ENCODE assay signal across 1 cellular context in the genomic region with DNA sequence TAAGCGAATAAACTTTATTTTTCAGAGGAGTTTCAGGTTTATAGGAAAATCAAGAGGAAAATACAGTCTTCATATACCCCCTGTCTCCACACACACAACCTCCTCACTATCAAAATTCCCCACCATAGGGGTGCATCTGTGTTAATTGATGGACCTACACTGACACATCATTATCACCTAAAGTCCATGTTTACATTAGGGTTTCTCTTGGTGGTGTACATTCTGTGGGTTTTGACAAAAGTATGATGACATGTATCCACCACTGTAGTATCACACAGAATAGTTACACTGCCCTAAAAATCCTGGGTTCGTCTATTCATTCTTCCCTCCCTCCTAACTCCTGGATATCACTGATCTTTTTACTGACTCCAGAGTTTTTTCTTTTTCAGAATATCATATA.
A peak's percentile ranks its signal among the peaks of the same experiment; 100 is the strongest.
TF ChIP-seq lines count a peak whose summit lies in the region.

No MANE protein-coding gene starts in this region.

TF ChIP-seq in K562, 482 proteins besides CTCF, POLR2A, EP300 and RAD21 (continued from another document and continues in another):
- TF ChIP-seq, protein P1, sequence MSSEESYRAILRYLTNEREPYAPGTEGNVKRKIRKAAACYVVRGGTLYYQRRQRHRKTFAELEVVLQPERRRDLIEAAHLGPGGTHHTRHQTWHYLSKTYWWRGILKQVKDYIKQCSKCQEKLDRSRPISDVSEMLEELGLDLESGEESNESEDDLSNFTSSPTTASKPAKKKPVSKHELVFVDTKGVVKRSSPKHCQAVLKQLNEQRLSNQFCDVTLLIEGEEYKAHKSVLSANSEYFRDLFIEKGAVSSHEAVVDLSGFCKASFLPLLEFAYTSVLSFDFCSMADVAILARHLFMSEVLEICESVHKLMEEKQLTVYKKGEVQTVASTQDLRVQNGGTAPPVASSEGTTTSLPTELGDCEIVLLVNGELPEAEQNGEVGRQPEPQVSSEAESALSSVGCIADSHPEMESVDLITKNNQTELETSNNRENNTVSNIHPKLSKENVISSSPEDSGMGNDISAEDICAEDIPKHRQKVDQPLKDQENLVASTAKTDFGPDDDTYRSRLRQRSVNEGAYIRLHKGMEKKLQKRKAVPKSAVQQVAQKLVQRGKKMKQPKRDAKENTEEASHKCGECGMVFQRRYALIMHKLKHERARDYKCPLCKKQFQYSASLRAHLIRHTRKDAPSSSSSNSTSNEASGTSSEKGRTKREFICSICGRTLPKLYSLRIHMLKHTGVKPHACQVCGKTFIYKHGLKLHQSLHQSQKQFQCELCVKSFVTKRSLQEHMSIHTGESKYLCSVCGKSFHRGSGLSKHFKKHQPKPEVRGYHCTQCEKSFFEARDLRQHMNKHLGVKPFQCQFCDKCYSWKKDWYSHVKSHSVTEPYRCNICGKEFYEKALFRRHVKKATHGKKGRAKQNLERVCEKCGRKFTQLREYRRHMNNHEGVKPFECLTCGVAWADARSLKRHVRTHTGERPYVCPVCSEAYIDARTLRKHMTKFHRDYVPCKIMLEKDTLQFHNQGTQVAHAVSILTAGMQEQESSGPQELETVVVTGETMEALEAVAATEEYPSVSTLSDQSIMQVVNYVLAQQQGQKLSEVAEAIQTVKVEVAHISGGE (CRISPR knock-in tag; IDR thresholded peaks at IDR 0.05), result no peak
- no peak for TF ChIP-seq SPI1 (IDR thresholded peaks at IDR 0.05; ENCODE audit: borderline replicate concordance, low read depth, low read length)
- no peak for TF ChIP-seq ZFP36 (IDR thresholded peaks at IDR 0.05; ENCODE audit: low read depth, low read length, partially characterized antibody)
- no peak for TF ChIP-seq NUFIP1 (IDR thresholded peaks at IDR 0.05; ENCODE audit: partially characterized antibody)
- no peak for TF ChIP-seq SIN3B (IDR thresholded peaks at IDR 0.05; ENCODE audit: low read depth)
- no peak for TF ChIP-seq ZNF644 (tag; IDR thresholded peaks at IDR 0.05; ENCODE audit: low read depth)
- no peak for TF ChIP-seq ZNF76 (CRISPR knock-in tag; IDR thresholded peaks at IDR 0.05; ENCODE audit: borderline replicate concordance)
- no peak for TF ChIP-seq CREB1 (IDR thresholded peaks at IDR 0.05)
- no peak for TF ChIP-seq CREB1 (CRISPR knock-in tag; IDR thresholded peaks at IDR 0.05)
- TF ChIP-seq KDM4B (IDR thresholded peaks at IDR 0.05; ENCODE audit: borderline replicate concordance in 2 of 2, low read depth in 1 of 2), result no peak
- 0 out of 2 replicates have a peak, but pooled peaks have one; percentile 23 for TF ChIP-seq FOXJ2 (tag; IDR thresholded peaks at IDR 0.05)
- TF ChIP-seq CBFA2T2 (conservative IDR thresholded peaks at IDR 0.05), result no peak
- TF ChIP-seq DDX20 (tag; IDR thresholded peaks at IDR 0.05; ENCODE audit: low read depth), result no peak
- TF ChIP-seq DNMT1 (IDR thresholded peaks at IDR 0.05), result no peak
- no peak for TF ChIP-seq EZH2 (IDR thresholded peaks at IDR 0.05; ENCODE audit: borderline replicate concordance, low read depth, low read length)
- TF ChIP-seq, protein P2, sequence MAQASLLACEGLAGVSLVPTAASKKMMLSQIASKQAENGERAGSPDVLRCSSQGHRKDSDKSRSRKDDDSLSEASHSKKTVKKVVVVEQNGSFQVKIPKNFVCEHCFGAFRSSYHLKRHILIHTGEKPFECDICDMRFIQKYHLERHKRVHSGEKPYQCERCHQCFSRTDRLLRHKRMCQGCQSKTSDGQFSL (CRISPR knock-in tag; IDR thresholded peaks at IDR 0.05), result no peak
- TF ChIP-seq, protein P2 (tag; IDR thresholded peaks at IDR 0.05), result no peak
- TF ChIP-seq MEF2A (IDR thresholded peaks at IDR 0.05; ENCODE audit: control insufficient read depth, low read depth, low read length), result no peak
- no peak for TF ChIP-seq E2F3 (CRISPR knock-in tag; IDR thresholded peaks at IDR 0.05)
- TF ChIP-seq ASH1L (IDR thresholded peaks at IDR 0.05; ENCODE audit: borderline replicate concordance, low read depth, partially characterized antibody), result no peak
- TF ChIP-seq BDP1 (IDR thresholded peaks at IDR 0.05; ENCODE audit: insufficient read depth, insufficient read length), result no peak
- TF ChIP-seq E4F1 (CRISPR knock-in tag; IDR thresholded peaks at IDR 0.05; ENCODE audit: borderline replicate concordance), result no peak
- no peak for TF ChIP-seq XRCC5 (IDR thresholded peaks at IDR 0.05; ENCODE audit: low read depth, low read length)
- TF ChIP-seq GTF2B (IDR thresholded peaks at IDR 0.05; ENCODE audit: extremely low read depth, insufficient read length), result no peak
- no peak for TF ChIP-seq CEBPG (CRISPR knock-in tag; IDR thresholded peaks at IDR 0.05)
- peak in 1 of 2 experiments; percentile 74; a peak in 2 of 4 replicates for TF ChIP-seq CEBPG (tag; conservative IDR thresholded peaks at IDR 0.05 in 1 of 2, IDR thresholded peaks at IDR 0.05 in 1 of 2)
- no peak for TF ChIP-seq MED1 (CRISPR knock-in tag; IDR thresholded peaks at IDR 0.05; ENCODE audit: borderline replicate concordance)
- no peak for TF ChIP-seq HDAC2 (IDR thresholded peaks at IDR 0.05)
- no peak for TF ChIP-seq CHCHD3 (CRISPR knock-in tag; IDR thresholded peaks at IDR 0.05)
- TF ChIP-seq TCF3 (CRISPR knock-in tag; IDR thresholded peaks at IDR 0.05), result peak; percentile 51
- peak in 1 of 2 experiments; percentile 36; a peak in 1 of 4 replicates for TF ChIP-seq RCOR1 (IDR thresholded peaks at IDR 0.05; ENCODE audit: borderline replicate concordance in 1 of 2, low read depth in 2 of 2, low read length in 2 of 2)
- 0 out of 4 replicates have a peak, but pooled peaks of 1 of the 2 experiments have one; percentile 11 for TF ChIP-seq MNT (conservative IDR thresholded peaks at IDR 0.05)
- 0 out of 2 replicates have a peak, but pooled peaks have one; percentile 9 for TF ChIP-seq TEAD4 (IDR thresholded peaks at IDR 0.05; ENCODE audit: low read length)
- no peak for TF ChIP-seq TEAD4 (CRISPR knock-in tag; IDR thresholded peaks at IDR 0.05; ENCODE audit: borderline replicate concordance)
- peak in 1 of 2 experiments; percentile 17; a peak in 1 of 4 replicates for TF ChIP-seq KDM1A (IDR thresholded peaks at IDR 0.05)
- no peak for TF ChIP-seq RBM39 (optimal IDR thresholded peaks at IDR 0.05; ENCODE audit: low read depth, low read length)
- no peak for TF ChIP-seq PHF20 (IDR thresholded peaks at IDR 0.05; ENCODE audit: partially characterized antibody)
- TF ChIP-seq, protein P3, sequence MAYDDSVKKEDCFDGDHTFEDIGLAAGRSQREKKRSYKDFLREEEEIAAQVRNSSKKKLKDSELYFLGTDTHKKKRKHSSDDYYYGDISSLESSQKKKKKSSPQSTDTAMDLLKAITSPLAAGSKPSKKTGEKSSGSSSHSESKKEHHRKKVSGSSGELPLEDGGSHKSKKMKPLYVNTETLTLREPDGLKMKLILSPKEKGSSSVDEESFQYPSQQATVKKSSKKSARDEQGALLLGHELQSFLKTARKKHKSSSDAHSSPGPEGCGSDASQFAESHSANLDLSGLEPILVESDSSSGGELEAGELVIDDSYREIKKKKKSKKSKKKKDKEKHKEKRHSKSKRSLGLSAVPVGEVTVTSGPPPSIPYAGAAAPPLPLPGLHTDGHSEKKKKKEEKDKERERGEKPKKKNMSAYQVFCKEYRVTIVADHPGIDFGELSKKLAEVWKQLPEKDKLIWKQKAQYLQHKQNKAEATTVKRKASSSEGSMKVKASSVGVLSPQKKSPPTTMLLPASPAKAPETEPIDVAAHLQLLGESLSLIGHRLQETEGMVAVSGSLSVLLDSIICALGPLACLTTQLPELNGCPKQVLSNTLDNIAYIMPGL (CRISPR knock-in tag; IDR thresholded peaks at IDR 0.05), result no peak
- TF ChIP-seq HINFP (tag; conservative IDR thresholded peaks at IDR 0.05; ENCODE audit: low read depth), result no peak
- TF ChIP-seq ZNF232 (CRISPR knock-in tag; IDR thresholded peaks at IDR 0.05), result no peak
- TF ChIP-seq NCOA4 (IDR thresholded peaks at IDR 0.05; ENCODE audit: partially characterized antibody), result no peak
- TF ChIP-seq, protein P4, sequence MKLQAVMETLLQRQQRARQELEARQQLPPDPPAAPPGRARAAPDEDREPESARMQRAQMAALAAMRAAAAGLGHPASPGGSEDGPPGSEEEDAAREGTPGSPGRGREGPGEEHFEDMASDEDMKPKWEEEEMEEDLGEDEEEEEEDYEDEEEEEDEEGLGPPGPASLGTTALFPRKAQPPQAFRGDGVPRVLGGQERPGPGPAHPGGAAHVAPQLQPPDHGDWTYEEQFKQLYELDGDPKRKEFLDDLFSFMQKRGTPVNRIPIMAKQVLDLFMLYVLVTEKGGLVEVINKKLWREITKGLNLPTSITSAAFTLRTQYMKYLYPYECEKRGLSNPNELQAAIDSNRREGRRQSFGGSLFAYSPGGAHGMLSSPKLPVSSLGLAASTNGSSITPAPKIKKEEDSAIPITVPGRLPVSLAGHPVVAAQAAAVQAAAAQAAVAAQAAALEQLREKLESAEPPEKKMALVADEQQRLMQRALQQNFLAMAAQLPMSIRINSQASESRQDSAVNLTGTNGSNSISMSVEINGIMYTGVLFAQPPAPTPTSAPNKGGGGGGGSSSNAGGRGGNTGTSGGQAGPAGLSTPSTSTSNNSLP (IDR thresholded peaks at IDR 0.05; ENCODE audit: borderline replicate concordance, low read depth, low read length), result 0 out of 2 replicates have a peak, but pooled peaks have one; percentile 38
- TF ChIP-seq, protein P5, sequence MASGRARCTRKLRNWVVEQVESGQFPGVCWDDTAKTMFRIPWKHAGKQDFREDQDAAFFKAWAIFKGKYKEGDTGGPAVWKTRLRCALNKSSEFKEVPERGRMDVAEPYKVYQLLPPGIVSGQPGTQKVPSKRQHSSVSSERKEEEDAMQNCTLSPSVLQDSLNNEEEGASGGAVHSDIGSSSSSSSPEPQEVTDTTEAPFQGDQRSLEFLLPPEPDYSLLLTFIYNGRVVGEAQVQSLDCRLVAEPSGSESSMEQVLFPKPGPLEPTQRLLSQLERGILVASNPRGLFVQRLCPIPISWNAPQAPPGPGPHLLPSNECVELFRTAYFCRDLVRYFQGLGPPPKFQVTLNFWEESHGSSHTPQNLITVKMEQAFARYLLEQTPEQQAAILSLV (tag; IDR thresholded peaks at IDR 0.05), result no peak
- TF ChIP-seq RB1 (IDR thresholded peaks at IDR 0.05; ENCODE audit: low read depth), result no peak
- no peak for TF ChIP-seq COPS2 (conservative IDR thresholded peaks at IDR 0.05)
- TF ChIP-seq ZNF146 (CRISPR knock-in tag; IDR thresholded peaks at IDR 0.05; ENCODE audit: unreplicated experiment), result no peak
- TF ChIP-seq MAZ (CRISPR knock-in tag; conservative IDR thresholded peaks at IDR 0.05 in 1 of 2, IDR thresholded peaks at IDR 0.05 in 1 of 2), result no peak
- TF ChIP-seq HLTF (IDR thresholded peaks at IDR 0.05), result no peak
- TF ChIP-seq, protein P6, sequence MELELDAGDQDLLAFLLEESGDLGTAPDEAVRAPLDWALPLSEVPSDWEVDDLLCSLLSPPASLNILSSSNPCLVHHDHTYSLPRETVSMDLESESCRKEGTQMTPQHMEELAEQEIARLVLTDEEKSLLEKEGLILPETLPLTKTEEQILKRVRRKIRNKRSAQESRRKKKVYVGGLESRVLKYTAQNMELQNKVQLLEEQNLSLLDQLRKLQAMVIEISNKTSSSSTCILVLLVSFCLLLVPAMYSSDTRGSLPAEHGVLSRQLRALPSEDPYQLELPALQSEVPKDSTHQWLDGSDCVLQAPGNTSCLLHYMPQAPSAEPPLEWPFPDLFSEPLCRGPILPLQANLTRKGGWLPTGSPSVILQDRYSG (tag; conservative IDR thresholded peaks at IDR 0.05; ENCODE audit: low read depth), result no peak
- peak; percentile 75 for TF ChIP-seq FOXA1 (IDR thresholded peaks at IDR 0.05; ENCODE audit: borderline replicate concordance)
- no peak for TF ChIP-seq KAT8 (IDR thresholded peaks at IDR 0.05; ENCODE audit: low read depth)
- no peak for TF ChIP-seq ZNF133 (CRISPR knock-in tag; IDR thresholded peaks at IDR 0.05)
- 0 out of 2 replicates have a peak, but pooled peaks have one; percentile 53 for TF ChIP-seq ZEB2 (IDR thresholded peaks at IDR 0.05)
